In genomic region chr11:120511116-120511803, GRCh38 we compare ENCODE assay signal across 8 cellular contexts.
A peak's percentile ranks its signal among the peaks of the same experiment; 100 is the strongest.
DNase-seq lines count a peak whose midpoint lies in the region; ATAC-seq lines count a peak whose summit lies in the region.

TSS of gene GRIK4 (plus strand) at chr11:120511748. CDS start at chr11:120660319, 148,571 bp downstream.

- H2AFZ ChIP-seq in ACC112 (ENCODE audit: low read length, unreplicated experiment) = peak within 1 kb of the TSS; percentile 38

- no peaks in the 10 kb centered on the region for H3K36me3 ChIP-seq in ACC112 (ENCODE audit: insufficient read depth, low read length)

- no peaks in the 10 kb centered on the region for H3K4me1 ChIP-seq in ACC112 (ENCODE audit: control insufficient read depth, insufficient read depth, low read length, unreplicated experiment)

- peak within 1 kb of the TSS; percentile 64; the same call in 1 of the 2 replicates for H3K4me3 ChIP-seq in ACC112 (ENCODE audit: low read depth, low read length)

- peak; percentile 53 for ATAC-seq in GM18519 (IDR thresholded peaks at IDR 0.05; ENCODE audit: low FRiP score, unreplicated experiment)
- peak; percentile 77 for ATAC-seq in HG03095 (IDR thresholded peaks at IDR 0.05; ENCODE audit: unreplicated experiment)
- peak; percentile 83 to 88 for ATAC-seq in activated CD4-positive, CD25-positive, alpha-beta regulatory T cell treated with anti-CD3 and anti-CD28 coated beads, Interleukin-2, amount 50 U/mL, for 24 hours

- DNase-seq in NCI-H2227 treated with DMSO at 0.1 percent for 48 hours (lab: John Stamatoyannopoulos, UW) (peak; percentile 50), kidney glomerular epithelial cell (lab: John Stamatoyannopoulos, UW) (peak; percentile 65)
- DNase-seq in central memory CD4-positive, alpha-beta T cell = peak; percentile 36
- DNase-seq in stimulated activated CD4-positive, alpha-beta T cell treated with anti-CD3 and anti-CD28 coated beads, Interleukin-1b, Interleukin-23, amount 100 ng/mL, for 4 hours (ENCODE audit: low read depth in 2 of 2) = peak; percentile 63 to 76

- H3K79me2 ChIP-seq in ACC112 (ENCODE audit: control insufficient read depth, insufficient read depth, low read length, unreplicated experiment) = no peaks in the 10 kb centered on the region

- H3K27me3 ChIP-seq in ACC112 (ENCODE audit: insufficient read depth, low read length) = peaks cover 66% of the 10 kb centered on the region

- H3K27ac ChIP-seq in ACC112 (ENCODE audit: low read depth, low read length) = no peak within 1 kb of the TSS
